ENCODE assay signal across 2 cellular contexts in the genomic region with DNA sequence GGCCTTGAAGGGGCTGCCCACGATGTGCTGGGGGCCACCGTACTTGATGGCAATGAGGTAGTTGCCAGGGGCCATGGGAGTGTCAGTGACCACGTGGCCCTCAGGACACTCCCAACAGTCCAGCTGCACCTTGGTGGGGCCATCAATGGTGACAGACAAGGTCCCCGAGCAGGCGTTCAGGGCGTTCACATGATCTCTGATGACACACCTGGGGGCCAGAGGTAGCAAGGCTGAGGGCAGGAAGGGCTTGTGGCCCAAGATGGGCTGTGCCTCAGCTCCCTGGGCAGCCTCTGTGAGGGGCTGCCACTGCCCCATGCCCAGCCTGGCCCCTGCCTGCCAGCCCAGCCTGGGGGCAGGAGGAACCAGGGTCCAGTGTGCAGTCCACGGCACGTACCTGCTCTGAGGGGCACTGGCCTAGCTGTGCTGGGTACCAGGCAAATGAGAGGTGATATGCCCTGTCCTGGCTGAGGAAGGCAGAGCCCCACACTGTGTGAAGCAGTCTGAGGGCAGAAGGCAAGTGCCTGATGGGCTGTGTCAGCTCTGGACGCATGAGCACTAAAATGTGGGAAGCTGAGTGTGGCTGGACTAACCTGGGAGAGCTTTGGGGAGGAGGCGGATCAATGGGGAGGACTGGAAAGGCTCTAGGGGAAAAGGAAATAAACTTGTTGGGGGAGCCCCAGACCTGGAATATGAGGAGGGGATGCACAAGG.
TF ChIP-seq lines count a peak whose summit lies in the region.

No MANE protein-coding gene starts in this region.

TF ChIP-seq in HepG2, 621 proteins besides CTCF, POLR2A, EP300 and RAD21:
- TF ChIP-seq NFIC (IDR thresholded peaks at IDR 0.05; ENCODE audit: low read length) (no peak), ZNF263 (CRISPR knock-in tag; IDR thresholded peaks at IDR 0.05) (0 out of 2 replicates have a peak, but pooled peaks have one; percentile 41), ATM (IDR thresholded peaks at IDR 0.05; ENCODE audit: borderline replicate concordance) (no peak), SCMH1 (CRISPR knock-in tag; IDR thresholded peaks at IDR 0.05; ENCODE audit: borderline replicate concordance) (no peak)

TF ChIP-seq in WTC11, 78 proteins besides CTCF, POLR2A, EP300 and RAD21:
- TF ChIP-seq ZNF263 (CRISPR knock-in tag; IDR thresholded peaks at IDR 0.05; ENCODE audit: low read depth): 0 out of 2 replicates have a peak, but pooled peaks have one; percentile 22
- TF ChIP-seq, protein P1, sequence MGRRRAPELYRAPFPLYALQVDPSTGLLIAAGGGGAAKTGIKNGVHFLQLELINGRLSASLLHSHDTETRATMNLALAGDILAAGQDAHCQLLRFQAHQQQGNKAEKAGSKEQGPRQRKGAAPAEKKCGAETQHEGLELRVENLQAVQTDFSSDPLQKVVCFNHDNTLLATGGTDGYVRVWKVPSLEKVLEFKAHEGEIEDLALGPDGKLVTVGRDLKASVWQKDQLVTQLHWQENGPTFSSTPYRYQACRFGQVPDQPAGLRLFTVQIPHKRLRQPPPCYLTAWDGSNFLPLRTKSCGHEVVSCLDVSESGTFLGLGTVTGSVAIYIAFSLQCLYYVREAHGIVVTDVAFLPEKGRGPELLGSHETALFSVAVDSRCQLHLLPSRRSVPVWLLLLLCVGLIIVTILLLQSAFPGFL (CRISPR knock-in tag; IDR thresholded peaks at IDR 0.05; ENCODE audit: borderline replicate concordance): no peak
